Comparison of ENCODE assay signal across 1 cellular context in genomic region chr21:34795152-34796141, GRCh38.
TF ChIP-seq lines count a peak whose summit lies in the region.

No MANE protein-coding gene starts in this region.

TF ChIP-seq in HCT116, 20 proteins besides CTCF, POLR2A, EP300 and RAD21 (continued from another document):
- no peak for TF ChIP-seq ZBTB33 (IDR thresholded peaks at IDR 0.05; ENCODE audit: extremely low read depth, insufficient replicate concordance, low read length)
TF ChIP-seq in HCT116: peak in this region for 7.
